In genomic region chr2:221780281-221780688, GRCh38 we compare ENCODE assay signal across 14 cellular contexts.
DNase-seq lines count a peak whose midpoint lies in the region; ATAC-seq and TF ChIP-seq lines count a peak whose summit lies in the region.
"Had no signal": no experiment of that assay in that cellular context is flagged by ENCODE, and none has a peak within 500 bp of the region (broad histone marks: within the 10 kb centered on the region; RNA-seq: fewer than 3 reads in every experiment).

No MANE protein-coding gene starts in this region.

- no peaks in the 10 kb centered on the region for H3K79me2 ChIP-seq in fibroblast of lung (ENCODE audit: control insufficient read depth, insufficient read depth, low read length)

- H3K36me3 ChIP-seq in SJSA1: no peaks in the 10 kb centered on the region
- H3K36me3 ChIP-seq in fibroblast of lung (ENCODE audit: control insufficient read depth, insufficient read depth, low read length): no peaks in the 10 kb centered on the region
- H3K36me3 ChIP-seq in rectal smooth muscle tissue (ENCODE audit: control insufficient read depth, insufficient read depth, low read length): no peaks in the 10 kb centered on the region
- H3K36me3 ChIP-seq: colonic mucosa had no signal

- H3K27ac ChIP-seq in SJSA1 (peak overlapping the region; percentile 84), fibroblast of lung (ENCODE audit: insufficient read depth, low read length) (peak overlapping the region; percentile 63), rectal smooth muscle tissue (ENCODE audit: low read depth, low read length) (peak overlapping the region; percentile 74)
- H3K27ac ChIP-seq: colonic mucosa had no signal

- no peak overlapping the region for H3K4me3 ChIP-seq in SJSA1
- no peak overlapping the region for H3K4me3 ChIP-seq in fibroblast of lung (replicated peaks in 1 of 4; ENCODE audit: control extremely low read depth in 1 of 4, insufficient read depth in 1 of 4, low read depth in 3 of 4, low read length in 4 of 4)
- H3K4me3 ChIP-seq in rectal smooth muscle tissue (ENCODE audit: low read length): no peak overlapping the region
- H3K4me3 ChIP-seq: colonic mucosa had no signal

- H3K27me3 ChIP-seq in SJSA1 (replicated peaks) (no peaks in the 10 kb centered on the region), fibroblast of lung (ENCODE audit: control insufficient read depth, insufficient read depth, low read length) (no peaks in the 10 kb centered on the region), rectal smooth muscle tissue (ENCODE audit: control insufficient read depth, insufficient read depth, low read length) (no peaks in the 10 kb centered on the region)
- H3K27me3 ChIP-seq: colonic mucosa had no signal

- H3K4me2 ChIP-seq in fibroblast of lung (ENCODE audit: extremely low read depth, insufficient read depth, low read length): peak overlapping the region; percentile 33

- no peak for TF ChIP-seq CTCF in fibroblast of lung (conservative IDR thresholded peaks at IDR 0.05 in 1 of 2, IDR thresholded peaks at IDR 0.05 in 1 of 2; ENCODE audit: low read depth in 1 of 2, low read length in 2 of 2)

- H3K9ac ChIP-seq in fibroblast of lung (ENCODE audit: insufficient read depth, low read length) (no peak overlapping the region), rectal smooth muscle tissue (ENCODE audit: low read length) (no peak overlapping the region)

- H3K9me3 ChIP-seq in SJSA1 (replicated peaks) (0 out of 2 replicates have a peak, but pooled peaks cover 3% of the 10 kb centered on the region), fibroblast of lung (ENCODE audit: control insufficient read depth, insufficient read depth, low read depth, low read length) (no peaks in the 10 kb centered on the region)
- H3K9me3 ChIP-seq: colonic mucosa had no signal

- no peaks in the 10 kb centered on the region for H4K20me1 ChIP-seq in fibroblast of lung (ENCODE audit: control insufficient read depth, extremely low read depth, insufficient read depth, low read length)

- ATAC-seq in GM18909 (IDR thresholded peaks at IDR 0.05; ENCODE audit: poor library complexity, unreplicated experiment): no peak
- no peak for ATAC-seq in GM18519 (IDR thresholded peaks at IDR 0.05; ENCODE audit: low FRiP score, unreplicated experiment)
- ATAC-seq: stimulated activated memory B cell treated with anti-CD40 and anti-IgM and Interleukin-4, amounts not matched to agents 10 μg/mL and 1 μg/mL and 100 μg/mL, for 72 hours had no signal

- DNase-seq in ELR (ENCODE audit: low read depth) (peak; percentile 43), SJSA1 (ENCODE audit: low read depth in 1 of 2, low spot score in 2 of 2) (peak in 1 of 2 experiments; percentile 46), fibroblast of lung (ENCODE audit: low read depth in 2 of 2) (peak; percentile 51 to 84), middle frontal gyrus (ENCODE audit: extremely low spot score, low spot score) (no peak), GDM1 (lab: John Stamatoyannopoulos, UW) (no peak)
- DNase-seq: activated CD4-positive, alpha-beta T cell treated with anti-CD3 and anti-CD28 coated beads, Interleukin-2, amount 50 U/mL, for 1 hour; activated gamma-delta T cell; colonic mucosa; NCI-H1436; NCI-H510A had no signal

- no peak overlapping the region for H2AFZ ChIP-seq in fibroblast of lung (ENCODE audit: low read length)

- H3K4me1 ChIP-seq in SJSA1 (replicated peaks) (peaks cover 17% of the 10 kb centered on the region), fibroblast of lung (ENCODE audit: control insufficient read depth, extremely low read depth, insufficient read depth, low read length) (no peaks in the 10 kb centered on the region), rectal smooth muscle tissue (ENCODE audit: control insufficient read depth, insufficient read depth, low read length) (peaks cover 18% of the 10 kb centered on the region)
- H3K4me1 ChIP-seq: colonic mucosa had no signal

Comparison
In these comparisons a context has a peak if more than half of its experiments do, and no peak if none do; other contexts are left out.
1. DNase-seq: peak in ELR (single experiment) and fibroblast of lung (2 of 2); none in middle frontal gyrus (single experiment) and GDM1 (single experiment).
2. Peak in every context shown above with its lines, with median percentiles within 50 percentile points of each other: H3K27ac ChIP-seq.